ENCODE assay signal across 8 cellular contexts in genomic region chr2:27494284-27494943, GRCh38. TPM values are rescaled to one million over a fixed set of nuclear protein-coding genes. Genes with fewer than 3 reads are reported as not detected.
DNase-seq lines count a peak whose midpoint lies in the region; ATAC-seq and TF ChIP-seq lines count a peak whose summit lies in the region.

No MANE protein-coding gene starts in this region.

- DNase-seq in EH (ENCODE audit: low read depth) (peak; percentile 66), activated B cell treated with CpG ODN at 0.5 μM for 24 hours (no peak), foreskin keratinocyte (no peak), ecto neural progenitor cell (ENCODE audit: low spot score) (no peak), SW480 (ENCODE audit: low spot score) (no peak)

- H3K36me3 Mint-ChIP-seq in activated B cell treated with CpG ODN at 0.5 μM for 24 hours (ENCODE audit: low read depth): no peaks in the 10 kb centered on the region

- peak overlapping the region; percentile 41 for H3K4me3 Mint-ChIP-seq in activated B cell treated with CpG ODN at 0.5 μM for 24 hours

- peak overlapping the region; percentile 89 for H3K4me2 ChIP-seq in parathyroid adenoma (ENCODE audit: low read length)

- H2AFZ ChIP-seq in parathyroid adenoma: peak overlapping the region; percentile 77

- H3K9ac ChIP-seq in parathyroid adenoma: no peak overlapping the region

- CTCF ChIA-PET in activated B cell treated with CpG ODN at 0.5 μM for 24 hours (lab: Charles Lee): no interaction called here

- POLR2A ChIA-PET in activated B cell treated with CpG ODN at 0.5 μM for 24 hours (lab: Charles Lee): interaction anchor here (0.7 kb wide), 1 partner anchor 138 kb away, joined by 3 read pairs; the partner anchor contains the start of gene GTF3C2

- H3K27me3 ChIP-seq in foreskin keratinocyte (peaks cover 3% of the 10 kb centered on the region), parathyroid adenoma (ENCODE audit: control insufficient read depth, insufficient read depth, low read length) (no peaks in the 10 kb centered on the region)

- H3K4me1 Mint-ChIP-seq in activated B cell treated with CpG ODN at 0.5 μM for 24 hours: peaks cover 23% of the 10 kb centered on the region

- no peak for TF ChIP-seq CTCF in activated B cell treated with CpG ODN at 0.5 μM for 24 hours (IDR thresholded peaks at IDR 0.05)
- no peak for TF ChIP-seq CTCF in foreskin keratinocyte (conservative IDR thresholded peaks at IDR 0.05)
- no peak for TF ChIP-seq CTCF in parathyroid adenoma (IDR thresholded peaks at IDR 0.05)

- peaks cover 55% of the 10 kb centered on the region for H3K27me3 Mint-ChIP-seq in activated B cell treated with CpG ODN at 0.5 μM for 24 hours

- H3K27ac ChIP-seq in foreskin keratinocyte: no peak overlapping the region
- no peak overlapping the region for H3K27ac ChIP-seq in parathyroid adenoma

- intact Hi-C loops in activated B cell treated with CpG ODN at 0.5 μM for 24 hours (cut with micrococcal nuclease): no loop called here

- H3K9me3 Mint-ChIP-seq in activated B cell treated with CpG ODN at 0.5 μM for 24 hours: no peaks in the 10 kb centered on the region

- H3K36me3 ChIP-seq in parathyroid adenoma (ENCODE audit: control insufficient read depth, insufficient read depth, low read length): no peaks in the 10 kb centered on the region

- H3K79me2 ChIP-seq in parathyroid adenoma: no peaks in the 10 kb centered on the region

- ATAC-seq in activated B cell treated with CpG ODN at 0.5 μM for 24 hours (ENCODE audit: low read depth) (no peak), foreskin keratinocyte (peak; percentile 4), HG02840 (IDR thresholded peaks at IDR 0.05; ENCODE audit: low FRiP score, unreplicated experiment) (no peak), GM21737 (IDR thresholded peaks at IDR 0.05; ENCODE audit: unreplicated experiment) (no peak)

- peak overlapping the region; percentile 64 for H3K4me3 ChIP-seq in parathyroid adenoma (ENCODE audit: low read depth, low read length)

- peaks cover 3% of the 10 kb centered on the region for H3K4me1 ChIP-seq in foreskin keratinocyte
- peaks cover 5% of the 10 kb centered on the region for H3K4me1 ChIP-seq in parathyroid adenoma

- H3K27ac Mint-ChIP-seq in activated B cell treated with CpG ODN at 0.5 μM for 24 hours: no peak overlapping the region

- H3K9me3 ChIP-seq in parathyroid adenoma (ENCODE audit: control insufficient read depth, low read length): no peaks in the 10 kb centered on the region

RNA-seq across cellular contexts. Expression of gene FNDC4, which starts 0.6 kb away (rescaled TPM):
- total RNA-seq in activated B cell treated with CpG ODN at 0.5 μM for 24 hours (not detected in 2 replicates), foreskin keratinocyte (13.4 and 21.5 TPM in 2 replicates)
- 15.8 and 23.7 TPM in 2 replicates for polyA plus RNA-seq in foreskin keratinocyte

RNA-seq across cellular contexts. Expression of gene GCKR, which starts 2.2 kb away (rescaled TPM):
- total RNA-seq in activated B cell treated with CpG ODN at 0.5 μM for 24 hours: not detected in 2 replicates
- not detected in 2 replicates for total RNA-seq in foreskin keratinocyte
- polyA plus RNA-seq in foreskin keratinocyte: 0.13 TPM in 1 of 2 replicates, not detected in the other

RNA-seq across cellular contexts. Expression of gene IFT172, which starts 4.9 kb away (rescaled TPM):
- total RNA-seq in activated B cell treated with CpG ODN at 0.5 μM for 24 hours (12.7 and 14.4 TPM in 2 replicates), foreskin keratinocyte (10.6 and 14.6 TPM in 2 replicates)
- 10.9 and 11.6 TPM in 2 replicates for polyA plus RNA-seq in foreskin keratinocyte

RNA-seq across cellular contexts. Expression of gene KRTCAP3, which starts 52.2 kb away (rescaled TPM):
- 6.3 and 10.0 TPM in 2 replicates for total RNA-seq in activated B cell treated with CpG ODN at 0.5 μM for 24 hours
- total RNA-seq in foreskin keratinocyte: 37.1 and 40.2 TPM in 2 replicates
- polyA plus RNA-seq in foreskin keratinocyte: 64.1 and 78.3 TPM in 2 replicates

Comparison
In these comparisons a context has a peak if more than half of its experiments do, and no peak if none do; other contexts are left out.
1. RNA of gene FNDC4, which starts 0.6 kb away (total RNA-seq): 13.4 to 21.5 TPM in foreskin keratinocyte; not detected in activated B cell treated with CpG ODN at 0.5 μM for 24 hours; every median in the first group is over 10 times any median in the second.